Comparison of ENCODE assay signal across 8 cellular contexts in the genomic region with DNA sequence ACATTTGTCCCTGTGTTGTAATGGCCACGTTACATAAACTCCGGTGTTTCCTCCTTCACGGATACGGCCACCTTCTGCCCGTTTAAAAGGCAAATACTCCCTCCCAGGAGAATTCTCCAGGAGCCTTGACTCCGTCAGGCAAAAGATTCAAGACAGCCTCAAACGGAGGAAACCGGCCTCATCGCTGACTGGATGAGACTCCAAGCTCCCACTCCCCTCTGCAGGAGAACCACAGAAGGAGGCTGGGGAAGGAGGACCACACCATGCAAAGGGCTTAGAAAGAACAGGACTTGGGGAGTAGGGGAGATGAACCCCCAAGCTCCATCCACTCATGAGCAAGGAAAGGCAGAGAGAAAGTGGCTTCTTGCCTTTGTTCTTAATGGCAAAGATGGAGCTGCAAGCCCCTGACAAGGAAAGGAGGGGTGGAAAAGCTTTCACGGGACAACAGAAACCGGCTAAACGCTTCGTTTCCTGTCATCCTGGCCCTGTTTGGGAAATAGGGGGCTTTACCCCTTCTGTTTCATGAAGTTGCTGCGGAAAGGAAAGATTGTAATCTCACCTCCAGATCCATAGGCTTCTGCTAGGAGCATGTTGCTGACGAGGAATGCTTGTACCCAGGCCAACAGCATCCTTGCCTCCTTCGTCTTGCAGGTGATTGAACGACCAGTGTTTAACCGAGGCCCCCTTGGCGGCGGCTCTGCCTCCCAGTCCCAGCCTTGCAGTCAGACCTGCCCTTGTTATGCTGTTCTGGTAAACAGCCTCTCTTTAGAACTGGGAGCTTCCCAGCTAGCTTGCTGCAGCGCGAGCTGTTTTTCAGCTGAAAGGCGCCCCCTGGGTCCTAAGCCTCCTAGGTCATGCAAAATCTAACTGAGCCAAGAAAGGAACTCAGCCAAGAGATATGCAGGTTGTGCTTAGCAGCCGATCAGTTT. TPM values are rescaled to one million over a fixed set of nuclear protein-coding genes. Genes with fewer than 3 reads are reported as not detected.
DNase-seq lines count a peak whose midpoint lies in the region; ATAC-seq, FAIRE-seq and TF ChIP-seq lines count a peak whose summit lies in the region.

A gene with protein sequence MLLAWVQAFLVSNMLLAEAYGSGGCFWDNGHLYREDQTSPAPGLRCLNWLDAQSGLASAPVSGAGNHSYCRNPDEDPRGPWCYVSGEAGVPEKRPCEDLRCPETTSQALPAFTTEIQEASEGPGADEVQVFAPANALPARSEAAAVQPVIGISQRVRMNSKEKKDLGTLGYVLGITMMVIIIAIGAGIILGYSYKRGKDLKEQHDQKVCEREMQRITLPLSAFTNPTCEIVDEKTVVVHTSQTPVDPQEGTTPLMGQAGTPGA (minus strand): TSS at position 773 of the 929 bp plus-strand sequence. CDS start 144 bp downstream, at position 629.

- no peaks in the 10 kb centered on the region for H3K27me3 Mint-ChIP-seq in activated CD4-positive, alpha-beta memory T cell treated with anti-CD3 and anti-CD28 coated beads, Interleukin-2, amount 10 ng/mL, durations not matched to agents 7 days and 5 days

- peak within 1 kb of the TSS; percentile 100 for H3K4me2 ChIP-seq in HepG2 (ENCODE audit: low read depth, low read length)

- no peaks in the 10 kb centered on the region for H3K79me2 ChIP-seq in HepG2 (ENCODE audit: insufficient read depth, low read length)

- WGBS in HepG2 (ENCODE audit: low lambda C conversion rate): 3% methylated on average over 17 of the region's 24 CpGs

- TF ChIP-seq CTCF in HepG2 (CRISPR knock-in tag; IDR thresholded peaks at IDR 0.05): peak; percentile 83

- intact Hi-C loops in HepG2 (cut with micrococcal nuclease; ENCODE audit: unreplicated experiment): loop anchor here (1.0 kb wide), 1 partner anchor 21 kb away; no protein-coding TSS in a partner anchor

- peak in 1 of 2 experiments; percentile 44; a peak in 1 of 4 replicates for TF ChIP-seq POLR2A in HepG2 (IDR thresholded peaks at IDR 0.05; ENCODE audit: insufficient read depth in 1 of 2, low read depth in 2 of 2, low read length in 2 of 2)

- H3K36me3 Mint-ChIP-seq in activated CD4-positive, alpha-beta memory T cell treated with anti-CD3 and anti-CD28 coated beads, Interleukin-2, amount 10 ng/mL, durations not matched to agents 7 days and 5 days (ENCODE audit: low read depth): peaks cover 37% of the 10 kb centered on the region

- H3K27ac Mint-ChIP-seq in activated CD4-positive, alpha-beta memory T cell treated with anti-CD3 and anti-CD28 coated beads, Interleukin-2, amount 10 ng/mL, durations not matched to agents 7 days and 5 days: peak within 1 kb of the TSS; percentile 99

- H3K27ac ChIP-seq in duodenal mucosa (ENCODE audit: low read depth, low read length) (peak within 1 kb of the TSS; percentile 99), HepG2 (ENCODE audit: extremely low read length, insufficient read depth, low read length) (no peak within 1 kb of the TSS)

- POLR2A ChIA-PET in activated CD4-positive, alpha-beta memory T cell treated with anti-CD3 and anti-CD28 coated beads, Interleukin-2, amount 10 ng/mL, durations not matched to agents 7 days and 5 days (lab: Charles Lee): interaction anchor here (0.6 to 6.0 kb wide), 25 partner anchors 9 to 1809 kb away, joined by 3 to 138 read pairs (median 7); a partner anchor contains a TSS
- POLR2A ChIA-PET in HepG2 (lab: Yijun Ruan, JAX): interaction anchor here (0.5 to 3.0 kb wide), 6 partner anchors 11 to 163 kb away, joined by 3 to 21 read pairs (median 4); a partner anchor contains a TSS

- peaks cover 70% of the 10 kb centered on the region for H3K4me1 Mint-ChIP-seq in activated CD4-positive, alpha-beta memory T cell treated with anti-CD3 and anti-CD28 coated beads, Interleukin-2, amount 10 ng/mL, durations not matched to agents 7 days and 5 days

- H3K4me1 ChIP-seq in duodenal mucosa (ENCODE audit: control insufficient read depth in 1 of 2, insufficient read depth in 2 of 2, low read length in 2 of 2) (peaks cover 45 to 55% of the 10 kb centered on the region in 2 donors), HepG2 (ENCODE audit: insufficient read depth, low read length) (peaks cover 37% of the 10 kb centered on the region)

- H3K4me3 ChIP-seq in duodenal mucosa (ENCODE audit: low read depth in 1 of 2, low read length in 2 of 2): peak within 1 kb of the TSS; percentile 91 to 98
- peak within 1 kb of the TSS; percentile 46 to 78 (median 51) for H3K4me3 ChIP-seq in HepG2 (replicated peaks in 1 of 3; ENCODE audit: insufficient read depth in 1 of 3, low read depth in 2 of 3, low read length in 3 of 3)

- no peaks in the 10 kb centered on the region for H4K20me1 ChIP-seq in HepG2 (ENCODE audit: insufficient read depth, low read length)

- CTCF ChIA-PET in activated CD4-positive, alpha-beta memory T cell treated with anti-CD3 and anti-CD28 coated beads, Interleukin-2, amount 10 ng/mL, durations not matched to agents 7 days and 5 days (lab: Charles Lee): interaction anchor here (0.7 to 5.8 kb wide), 17 partner anchors 8 to 528 kb away, joined by 3 to 59 read pairs (median 6); a partner anchor contains a TSS
- CTCF ChIA-PET in HepG2 (lab: Yijun Ruan, JAX; ENCODE audit: low intra/inter-chr PET ratio, low total read pairs): interaction anchor here (1.1 kb wide), 1 partner anchor 22 kb away, joined by 3 read pairs; no protein-coding TSS in a partner anchor

- TF ChIP-seq RAD21 in HepG2 (CRISPR knock-in tag; IDR thresholded peaks at IDR 0.05): peak; percentile 25; the same call in 1 of the 2 replicates

- H3K27me3 ChIP-seq in duodenal mucosa (ENCODE audit: control insufficient read depth in 1 of 2, insufficient read depth in 2 of 2, low read length in 2 of 2) (no peaks in the 10 kb centered on the region), HepG2 (ENCODE audit: control insufficient read depth in 1 of 2, insufficient read depth in 2 of 2, low read length in 2 of 2) (no peaks in the 10 kb centered on the region)

- peak; percentile 90 for FAIRE-seq in HepG2 (lab: Jason Lieb, UNC)

- TSS peak; percentile 63 for BruUV-seq in HepG2 (replicated peaks; lab: Mats Ljungman, UMichigan)

- no peaks in the 10 kb centered on the region for H3K9me3 Mint-ChIP-seq in activated CD4-positive, alpha-beta memory T cell treated with anti-CD3 and anti-CD28 coated beads, Interleukin-2, amount 10 ng/mL, durations not matched to agents 7 days and 5 days

- in situ Hi-C loops in HepG2 (cut with HindIII; ENCODE audit: extremely low pct_ligation_motif_present, low pct_unique_long_range_greater_than_20kb): no loop called here

- H3K36me3 ChIP-seq in duodenal mucosa (ENCODE audit: control insufficient read depth in 1 of 2, insufficient read depth in 2 of 2, low read length in 2 of 2) (peaks cover 9 to 15% of the 10 kb centered on the region in 2 donors), HepG2 (replicated peaks in 1 of 2; ENCODE audit: control insufficient read depth in 1 of 2, insufficient read depth in 2 of 2, low read length in 2 of 2) (no peaks in the 10 kb centered on the region)

- TF ChIP-seq EP300 in HepG2 (IDR thresholded peaks at IDR 0.05; ENCODE audit: low read depth in 2 of 2, low read length in 2 of 2): no peak
- TF ChIP-seq EP300 in HepG2 (CRISPR knock-in tag; IDR thresholded peaks at IDR 0.05; ENCODE audit: borderline replicate concordance): no peak

- H2AFZ ChIP-seq in HepG2 (ENCODE audit: low read length): no peak within 1 kb of the TSS

- H3K9ac ChIP-seq in duodenal mucosa (ENCODE audit: low read depth in 1 of 2, low read length in 2 of 2) (peak within 1 kb of the TSS; percentile 93 to 94), HepG2 (ENCODE audit: insufficient read depth, low read depth, low read length) (peak within 1 kb of the TSS; percentile 69)

- H3K4me3 Mint-ChIP-seq in activated CD4-positive, alpha-beta memory T cell treated with anti-CD3 and anti-CD28 coated beads, Interleukin-2, amount 10 ng/mL, durations not matched to agents 7 days and 5 days: peak within 1 kb of the TSS; percentile 98

- ATAC-seq in HG03432 (IDR thresholded peaks at IDR 0.05; ENCODE audit: unreplicated experiment) (peak; percentile 26), HepG2 (peak; percentile 78), GM18870 (IDR thresholded peaks at IDR 0.05; ENCODE audit: unreplicated experiment) (no peak)

- no peaks in the 10 kb centered on the region for H3K9me3 ChIP-seq in duodenal mucosa (ENCODE audit: control insufficient read depth in 1 of 2, low read length in 2 of 2)
- H3K9me3 ChIP-seq in HepG2 (ENCODE audit: low read length): no peaks in the 10 kb centered on the region

- DNase-seq in DMS114 treated with DMSO at 0.1 percent for 48 hours (lab: John Stamatoyannopoulos, UW; ENCODE audit: unreplicated experiment): peak; percentile 56
- peak; percentile 89 for DNase-seq in NCI-H82 (lab: John Stamatoyannopoulos, UW)
- peak; percentile 88 for DNase-seq in activated CD4-positive, alpha-beta memory T cell treated with anti-CD3 and anti-CD28 coated beads, Interleukin-2, amount 10 ng/mL, durations not matched to agents 7 days and 5 days
- DNase-seq in HepG2 (ENCODE audit: low spot score): peak; percentile 77
- DNase-seq in stimulated activated CD4-positive, alpha-beta T cell treated with anti-CD3 and anti-CD28 coated beads, Interleukin-2, amount 100 ng/mL, for 24 hours: peak; percentile 83 to 84

RNA-seq across cellular contexts. Expression of the gene that starts here (rescaled TPM):
- total RNA-seq in activated CD4-positive, alpha-beta memory T cell treated with anti-CD3 and anti-CD28 coated beads, Interleukin-2, amount 10 ng/mL, durations not matched to agents 7 days and 5 days: 10 to 100 TPM; 56.4 to 57.8 TPM
- total RNA-seq in HepG2 (2016; rRNA removed; fragmentation: Illumina TruSeq; extraction: Trizol): 0.44 and 1.3 TPM in 2 replicates
- total RNA-seq in HepG2 (2016; cell fraction: cytosol; rRNA removed; fragmentation: Illumina TruSeq; extraction: Trizol; ENCODE audit: low read depth): 0.26 and 0.30 TPM in 2 replicates
- total RNA-seq in HepG2 (2016; cell fraction: insoluble cytoplasmic fraction; rRNA removed; fragmentation: Illumina TruSeq; extraction: Trizol): 0.49 and 1.3 TPM in 2 replicates
- 0.34 and 0.41 TPM in 2 replicates for total RNA-seq in HepG2 (2016; cell fraction: membrane; rRNA removed; fragmentation: Illumina TruSeq; extraction: Trizol)
- total RNA-seq in HepG2 (2016; cell fraction: nucleus; rRNA removed; fragmentation: Illumina TruSeq; extraction: Trizol): 1.5 and 2.0 TPM in 2 replicates
- polyA plus RNA-seq in HepG2 (2011; rRNA removed): 2.5 and 5.3 TPM in 2 replicates
- 2.4 and 5.0 TPM in 2 replicates for polyA plus RNA-seq in HepG2 (2011; cell fraction: cytosol; rRNA removed)
- polyA plus RNA-seq in HepG2 (2011; cell fraction: nucleus; rRNA removed): 2.3 and 4.8 TPM in 2 replicates
- polyA plus RNA-seq in HepG2 (2012): 4.8 and 7.6 TPM in 2 replicates
- 0.06 and 0.11 TPM in 2 replicates for polyA plus RNA-seq in HepG2 (2016; cell fraction: cytosol; fragmentation: Illumina TruSeq; extraction: Trizol; ENCODE audit: low read depth)
- polyA plus RNA-seq in HepG2 (2016; cell fraction: insoluble cytoplasmic fraction; fragmentation: Illumina TruSeq; extraction: Trizol; ENCODE audit: low read depth): 0.21 and 0.38 TPM in 2 replicates
- polyA plus RNA-seq in HepG2 (2016; cell fraction: membrane; fragmentation: Illumina TruSeq; extraction: Trizol; ENCODE audit: low read depth): 0.10 and 0.14 TPM in 2 replicates
- 1.7 and 2.4 TPM in 2 replicates for polyA plus RNA-seq in HepG2 (2016; cell fraction: nucleus; fragmentation: Illumina TruSeq; extraction: Trizol; ENCODE audit: insufficient read depth, low read depth)
- polyA minus RNA-seq in HepG2 (2011; rRNA and poly(A)+ RNA removed; ENCODE audit: low replicate concordance): 2.1 and 3.8 TPM in 2 replicates
- polyA minus RNA-seq in HepG2 (2011; cell fraction: cytosol; rRNA and poly(A)+ RNA removed): 2.0 and 4.0 TPM in 2 replicates
- polyA minus RNA-seq in HepG2 (2011; cell fraction: nucleus; rRNA and poly(A)+ RNA removed): 2.1 and 4.0 TPM in 2 replicates

Comparison
In these comparisons a context has a peak if more than half of its experiments do, and no peak if none do; other contexts are left out.
1. RNA of the gene that starts here (total RNA-seq): 56.4 to 57.8 TPM in activated CD4-positive, alpha-beta memory T cell treated with anti-CD3 and anti-CD28 coated beads, Interleukin-2, amount 10 ng/mL, durations not matched to agents 7 days and 5 days; 0.26 to 2.0 TPM in HepG2; every median in the first group is over 10 times any median in the second.
2. Peak in every context shown above with its lines, with median percentiles within 50 percentile points of each other: DNase-seq.